ENCODE assay signal across 8 cellular contexts in the genomic region with DNA sequence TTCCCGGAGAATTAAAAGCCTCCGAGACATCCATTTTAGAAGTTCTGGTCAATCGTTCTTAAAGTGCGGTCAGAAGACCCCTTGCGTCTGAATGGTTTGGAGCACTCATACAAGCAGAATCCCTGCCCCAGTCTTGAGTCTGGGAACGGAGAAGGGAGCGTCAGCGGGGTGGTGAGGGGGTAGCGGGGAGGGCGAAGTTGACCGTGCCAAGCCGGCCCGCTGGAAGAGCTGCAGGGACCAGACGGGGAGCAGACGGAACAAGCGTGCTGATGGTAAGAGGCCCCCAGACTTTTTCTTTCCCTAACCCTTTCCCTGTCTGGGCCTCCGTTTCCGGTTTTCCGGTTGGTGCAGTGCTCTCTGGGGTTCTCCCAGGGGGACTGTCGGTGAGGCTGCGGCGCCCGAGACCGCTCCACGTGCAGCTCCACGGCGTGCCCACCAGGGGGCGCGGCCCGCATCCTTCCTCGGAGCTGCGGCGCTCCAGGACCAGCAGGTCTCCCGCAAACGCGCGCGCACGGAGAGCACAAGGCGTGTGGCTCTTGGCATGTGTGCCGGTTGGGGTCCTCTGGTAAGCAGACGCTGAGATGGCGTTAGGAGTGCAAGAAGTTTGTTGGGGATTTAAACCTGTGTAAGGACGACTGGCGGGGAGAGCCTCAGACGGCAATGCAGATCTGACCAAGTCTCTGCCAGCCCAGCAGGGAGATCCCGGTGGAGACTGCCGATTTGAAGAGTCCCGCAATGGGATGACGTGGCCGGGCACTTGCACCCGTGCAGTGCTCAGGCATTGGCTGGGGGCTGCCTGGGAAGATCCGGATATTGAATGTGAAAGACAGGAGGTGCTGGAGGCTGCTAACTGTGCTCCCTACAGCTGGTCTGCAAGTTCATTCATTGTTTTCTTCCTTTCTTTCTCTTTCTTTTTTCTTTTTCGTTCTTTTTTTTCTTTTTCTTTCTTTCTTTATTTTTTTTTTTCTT. TPM values are rescaled to one million over a fixed set of nuclear protein-coding genes. Genes with fewer than 3 reads are reported as not detected.
DNase-seq lines count a peak whose midpoint lies in the region; ATAC-seq lines count a peak whose summit lies in the region.

No MANE protein-coding gene starts in this region.

- ATAC-seq in HG03280 (IDR thresholded peaks at IDR 0.05; ENCODE audit: unreplicated experiment) (peak; percentile 91), GM21825 (IDR thresholded peaks at IDR 0.05; ENCODE audit: unreplicated experiment) (no peak)

- DNase-seq in G401 (ENCODE audit: low spot score) = peak; percentile 83
- DNase-seq in NOMO-1 treated with DMSO at 0.1 percent for 48 hours (lab: John Stamatoyannopoulos, UW; ENCODE audit: unreplicated experiment) = peak; percentile 37
- peak; percentile 92 for DNase-seq in activated CD8-positive, alpha-beta memory T cell treated with anti-CD3 and anti-CD28 coated beads, Interleukin-2, amount 50 U/mL, for 48 hours
- DNase-seq in epidermal melanocyte (ENCODE audit: insufficient read length, low spot score) = peak; percentile 58
- DNase-seq in middle frontal gyrus (ENCODE audit: extremely low spot score, low spot score) = peak; percentile 76
- DNase-seq in stimulated activated CD8-positive, alpha-beta memory T cell treated with anti-CD3 and anti-CD28 coated beads, Interleukin-15, amount 100 ng/mL, for 48 hours (ENCODE audit: low read depth in 2 of 2) = peak; percentile 55 to 57

- in situ Hi-C loops in G401 (cut with HindIII; ENCODE audit: low sequenced_read_pairs) = no loop called here

RNA-seq across cellular contexts. Expression of a gene that starts 19.2 kb away (rescaled TPM):
- 1.0 TPM in 1 of 2 replicates, not detected in the other for total RNA-seq in G401 (2014; rRNA removed; shearing (Covaris generic))

Comparison
In these comparisons a context has a peak if more than half of its experiments do, and no peak if none do; other contexts are left out.
1. DNase-seq: peak in every context shown above with its lines; median percentile 92 in activated CD8-positive, alpha-beta memory T cell treated with anti-CD3 and anti-CD28 coated beads, Interleukin-2, amount 50 U/mL, for 48 hours; 83 in G401; 76 in middle frontal gyrus; 58 in epidermal melanocyte; 56 in stimulated activated CD8-positive, alpha-beta memory T cell treated with anti-CD3 and anti-CD28 coated beads, Interleukin-15, amount 100 ng/mL, for 48 hours; 37 in NOMO-1 treated with DMSO at 0.1 percent for 48 hours.